ENCODE assay signal across 1 cellular context in genomic region chr13:46180393-46180792, GRCh38.
TF ChIP-seq lines count a peak whose summit lies in the region.

No MANE protein-coding gene starts in this region.

TF ChIP-seq in GM23338, 12 proteins besides CTCF, POLR2A, EP300 and RAD21 (continued from another document):
- TF ChIP-seq, protein P1, sequence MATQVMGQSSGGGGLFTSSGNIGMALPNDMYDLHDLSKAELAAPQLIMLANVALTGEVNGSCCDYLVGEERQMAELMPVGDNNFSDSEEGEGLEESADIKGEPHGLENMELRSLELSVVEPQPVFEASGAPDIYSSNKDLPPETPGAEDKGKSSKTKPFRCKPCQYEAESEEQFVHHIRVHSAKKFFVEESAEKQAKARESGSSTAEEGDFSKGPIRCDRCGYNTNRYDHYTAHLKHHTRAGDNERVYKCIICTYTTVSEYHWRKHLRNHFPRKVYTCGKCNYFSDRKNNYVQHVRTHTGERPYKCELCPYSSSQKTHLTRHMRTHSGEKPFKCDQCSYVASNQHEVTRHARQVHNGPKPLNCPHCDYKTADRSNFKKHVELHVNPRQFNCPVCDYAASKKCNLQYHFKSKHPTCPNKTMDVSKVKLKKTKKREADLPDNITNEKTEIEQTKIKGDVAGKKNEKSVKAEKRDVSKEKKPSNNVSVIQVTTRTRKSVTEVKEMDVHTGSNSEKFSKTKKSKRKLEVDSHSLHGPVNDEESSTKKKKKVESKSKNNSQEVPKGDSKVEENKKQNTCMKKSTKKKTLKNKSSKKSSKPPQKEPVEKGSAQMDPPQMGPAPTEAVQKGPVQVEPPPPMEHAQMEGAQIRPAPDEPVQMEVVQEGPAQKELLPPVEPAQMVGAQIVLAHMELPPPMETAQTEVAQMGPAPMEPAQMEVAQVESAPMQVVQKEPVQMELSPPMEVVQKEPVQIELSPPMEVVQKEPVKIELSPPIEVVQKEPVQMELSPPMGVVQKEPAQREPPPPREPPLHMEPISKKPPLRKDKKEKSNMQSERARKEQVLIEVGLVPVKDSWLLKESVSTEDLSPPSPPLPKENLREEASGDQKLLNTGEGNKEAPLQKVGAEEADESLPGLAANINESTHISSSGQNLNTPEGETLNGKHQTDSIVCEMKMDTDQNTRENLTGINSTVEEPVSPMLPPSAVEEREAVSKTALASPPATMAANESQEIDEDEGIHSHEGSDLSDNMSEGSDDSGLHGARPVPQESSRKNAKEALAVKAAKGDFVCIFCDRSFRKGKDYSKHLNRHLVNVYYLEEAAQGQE (IDR thresholded peaks at IDR 0.05; ENCODE audit: unreplicated experiment), result no peak
- TF ChIP-seq ZNF462 (CRISPR knock-in tag; IDR thresholded peaks at IDR 0.05) (no peak), EZH2 (IDR thresholded peaks at IDR 0.05; ENCODE audit: low read depth, unreplicated experiment) (no peak), STAT1 (IDR thresholded peaks at IDR 0.05; ENCODE audit: unreplicated experiment) (no peak), ETS1 (IDR thresholded peaks at IDR 0.05) (no peak), NANOG (IDR thresholded peaks at IDR 0.05; ENCODE audit: borderline replicate concordance) (no peak), CREB1 (CRISPR knock-in tag; IDR thresholded peaks at IDR 0.05; ENCODE audit: low read depth) (no peak), ZNF331 (CRISPR knock-in tag; IDR thresholded peaks at IDR 0.05; ENCODE audit: low read depth) (no peak), EZH2phosphoT487 (IDR thresholded peaks at IDR 0.05; ENCODE audit: unreplicated experiment) (no peak), JUNB (IDR thresholded peaks at IDR 0.05; ENCODE audit: unreplicated experiment) (no peak), POLR2AphosphoS5 (IDR thresholded peaks at IDR 0.05; ENCODE audit: low read depth) (no peak)
TF ChIP-seq in GM23338: peak in this region for 0.
